In the genomic region with DNA sequence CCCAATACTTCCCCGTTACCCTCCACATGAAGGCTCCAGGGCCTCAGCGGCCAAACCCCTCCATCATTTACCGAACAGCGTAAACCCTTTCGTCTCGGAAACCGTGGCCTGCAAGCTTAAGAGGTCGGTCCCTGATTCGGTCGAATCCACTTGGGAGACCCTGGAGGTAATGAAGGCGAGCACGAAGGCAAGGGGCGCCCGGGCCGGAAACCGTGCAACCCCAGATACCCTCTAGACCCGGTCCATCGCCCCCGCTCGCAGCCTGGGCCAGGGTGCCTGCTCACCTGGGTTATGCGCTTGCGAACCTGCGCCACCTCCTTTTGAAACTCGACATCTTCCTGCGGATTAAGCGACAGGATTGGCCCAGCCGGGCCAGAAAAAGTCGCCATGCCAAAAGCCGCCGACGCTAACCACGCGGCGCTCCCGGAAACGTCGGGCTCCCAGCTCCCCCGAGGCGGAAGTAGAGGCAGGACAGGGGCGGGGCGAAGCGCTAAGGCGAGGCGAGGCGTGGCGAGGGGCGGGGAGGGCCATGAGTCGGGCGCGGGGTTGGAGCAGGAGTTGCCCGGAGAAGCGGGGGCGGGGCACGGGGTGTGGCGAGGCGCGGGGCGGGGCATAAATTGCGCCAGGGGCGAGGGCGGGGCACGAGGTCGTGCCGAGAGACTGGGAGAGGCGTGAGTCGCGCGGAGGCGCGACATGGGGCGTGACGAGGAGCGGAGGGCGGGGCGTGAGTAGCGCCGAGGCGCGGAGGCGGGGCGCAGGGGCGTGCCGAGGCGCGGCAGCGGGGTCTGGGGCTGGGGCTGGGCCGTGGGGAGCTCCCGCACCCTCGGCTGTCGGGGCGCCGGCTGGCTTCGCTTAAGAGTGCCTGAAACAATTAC, we compare ENCODE assay signal across 8 cellular contexts.
A peak's percentile ranks its signal among the peaks of the same experiment; 100 is the strongest.
DNase-seq lines count a peak whose midpoint lies in the region; ATAC-seq and TF ChIP-seq lines count a peak whose summit lies in the region.

Gene NIFK (minus strand): TSS at position 414 of the 875 bp plus-strand sequence. CDS start 25 bp downstream, at position 389.

- no peaks in the 10 kb centered on the region for H3K27me3 Mint-ChIP-seq in central memory CD8-positive, alpha-beta T cell

- peaks cover 36% of the 10 kb centered on the region for H3K4me1 Mint-ChIP-seq in central memory CD8-positive, alpha-beta T cell

- DNase-seq in AG20443 (ENCODE audit: low spot score) (peak; percentile 99), NCI-H446 treated with DMSO at 0.1 percent for 48 hours (lab: John Stamatoyannopoulos, UW) (peak; percentile 94), iris pigment epithelial cell (ENCODE audit: low read depth) (peak; percentile 97)
- peak; percentile 99 for DNase-seq in central memory CD8-positive, alpha-beta T cell (ENCODE audit: low spot score in 2 of 2)
- peak; percentile 100 for DNase-seq in stimulated activated CD4-positive, alpha-beta T cell treated with anti-CD3 and anti-CD28 coated beads, Interleukin-12 subunit alpha, Interleukin-12 subunit beta, amount 100 ng/mL, for 24 hours (ENCODE audit: low read depth in 2 of 2)

- TF ChIP-seq POLR2A in GM19099 (IDR thresholded peaks at IDR 0.05; ENCODE audit: extremely low read depth, insufficient read length, low read depth): peak; percentile 79

- H3K9me3 Mint-ChIP-seq in central memory CD8-positive, alpha-beta T cell: no peaks in the 10 kb centered on the region

- H3K4me3 Mint-ChIP-seq in central memory CD8-positive, alpha-beta T cell: peak within 1 kb of the TSS; percentile 98

- peaks cover 31% of the 10 kb centered on the region for H3K36me3 Mint-ChIP-seq in central memory CD8-positive, alpha-beta T cell (ENCODE audit: insufficient read depth)

- ATAC-seq in HG03378 (IDR thresholded peaks at IDR 0.05; ENCODE audit: unreplicated experiment): peak; percentile 77
- peak; percentile 91 to 93 for ATAC-seq in activated CD4-positive, CD25-positive, alpha-beta regulatory T cell treated with anti-CD3 and anti-CD28 coated beads, Interleukin-2, amount 50 U/mL, for 24 hours
- peak; percentile 91 for ATAC-seq in central memory CD8-positive, alpha-beta T cell (replicated peaks; ENCODE audit: extremely low read depth, poor library complexity, severe bottlenecking)

- H3K27ac Mint-ChIP-seq in central memory CD8-positive, alpha-beta T cell (ENCODE audit: low read depth): peak within 1 kb of the TSS; percentile 99

Comparison
In these comparisons a context has a peak if more than half of its experiments do, and no peak if none do; other contexts are left out.
1. Peak in every context shown above with its lines: DNase-seq and ATAC-seq.